In genomic region chr11:44536779-44537516, GRCh38 we compare ENCODE assay signal across 31 cellular contexts.
"Had no signal": no experiment of that assay in that cellular context is flagged by ENCODE, and none has a peak within 500 bp of the region (broad histone marks: within the 10 kb centered on the region; RNA-seq: fewer than 3 reads in every experiment).

No MANE protein-coding gene starts in this region.

- H3K27ac ChIP-seq: cardiac muscle cell, colonic mucosa, epithelial cell of prostate, foreskin keratinocyte, heart right ventricle, pancreas, sigmoid colon, thoracic aorta, tibial nerve, upper lobe of left lung had no signal

- DNase-seq: colonic mucosa; dermis blood vessel endothelial cell; foreskin keratinocyte; glutamatergic neuron; heart right ventricle; hippocampal formation; immature natural killer cell; islet precursor cell; kidney glomerular epithelial cell; mesenchymal stem cell; mucosa of descending colon; naive B cell; occipital lobe; pancreas; sigmoid colon; stimulated activated CD4-positive, alpha-beta T cell treated with anti-CD3 and anti-CD28 coated beads, Interleukin-2, amount 100 ng/mL, for 24 hours; stimulated activated CD4-positive, alpha-beta T cell treated with anti-CD3 and anti-CD28 coated beads, Interleukin-4, amount 100 ng/mL, for 24 hours; stimulated activated naive CD8-positive, alpha-beta T cell treated with anti-CD3 and anti-CD28 coated beads, Interleukin-15, Interleukin-2, amounts not matched to agents 100 U/mL and 50 U/mL, for 24 hours; substantia nigra had no signal

- H3K36me3 Mint-ChIP-seq: immature natural killer cell; mesothelial cell of epicardium; naive B cell; natural killer cell treated with Interleukin-12 subunit alpha and Interleukin-12 subunit beta and Interleukin-15 and Interleukin-18, amount 100 ng/mL, for 72 hours; stimulated activated memory B cell treated with anti-CD40 and anti-IgM and Interleukin-4, amounts not matched to agents 10 μg/mL and 1 μg/mL and 100 μg/mL, for 72 hours had no signal

- H3K9me3 Mint-ChIP-seq: central memory CD8-positive, alpha-beta T cell; immature natural killer cell; naive B cell; natural killer cell treated with Interleukin-12 subunit alpha and Interleukin-12 subunit beta and Interleukin-15 and Interleukin-18, amount 100 ng/mL, for 72 hours had no signal

- ATAC-seq: esophagus mucosa; foreskin keratinocyte; mucosa of descending colon; natural killer cell treated with Interleukin-12 subunit alpha and Interleukin-12 subunit beta and Interleukin-15 and Interleukin-18, amount 100 ng/mL, for 72 hours; stimulated activated memory B cell treated with anti-CD40 and anti-IgM and Interleukin-4, amounts not matched to agents 10 μg/mL and 1 μg/mL and 100 μg/mL, for 72 hours; stimulated activated naive CD8-positive, alpha-beta T cell treated with anti-CD3 and anti-CD28 coated beads, Interleukin-15, Interleukin-2, amounts not matched to agents 100 U/mL and 50 U/mL, for 24 hours had no signal

- H3K27me3 Mint-ChIP-seq: central memory CD8-positive, alpha-beta T cell had no signal

- H3K4me1 ChIP-seq: colonic mucosa, foreskin keratinocyte, pancreas, sigmoid colon had no signal

- H3K4me1 Mint-ChIP-seq: central memory CD8-positive, alpha-beta T cell had no signal

- H3K4me3 ChIP-seq: cardiac muscle cell, colonic mucosa, heart right ventricle, lung, mucosa of descending colon, pancreas, sigmoid colon, thoracic aorta, tibial nerve, upper lobe of left lung had no signal

- H3K27me3 ChIP-seq: cardiac muscle cell, colonic mucosa, pancreas, tibial nerve, upper lobe of left lung had no signal

- H3K4me3 Mint-ChIP-seq: central memory CD8-positive, alpha-beta T cell; immature natural killer cell; mesothelial cell of epicardium; naive B cell; natural killer cell treated with Interleukin-12 subunit alpha and Interleukin-12 subunit beta and Interleukin-15 and Interleukin-18, amount 100 ng/mL, for 72 hours; stimulated activated memory B cell treated with anti-CD40 and anti-IgM and Interleukin-4, amounts not matched to agents 10 μg/mL and 1 μg/mL and 100 μg/mL, for 72 hours had no signal

- H3K27ac Mint-ChIP-seq: immature natural killer cell; mesothelial cell of epicardium; natural killer cell treated with Interleukin-12 subunit alpha and Interleukin-12 subunit beta and Interleukin-15 and Interleukin-18, amount 100 ng/mL, for 72 hours; progenitor cell of endocrine pancreas; stimulated activated memory B cell treated with anti-CD40 and anti-IgM and Interleukin-4, amounts not matched to agents 10 μg/mL and 1 μg/mL and 100 μg/mL, for 72 hours had no signal

- H3K9me3 ChIP-seq: colonic mucosa, heart right ventricle, mucosa of descending colon, pancreas, sigmoid colon, thoracic aorta, tibial nerve, upper lobe of left lung had no signal

- H3K36me3 ChIP-seq: cardiac muscle cell, colonic mucosa, heart right ventricle, pancreas, sigmoid colon, thoracic aorta, tibial nerve, upper lobe of left lung had no signal
